ENCODE assay signal across 1 cellular context in genomic region chr15:58933311-58934113, GRCh38.
TF ChIP-seq lines count a peak whose summit lies in the region.

TSS of gene SLTM (minus strand) at chr15:58933679. CDS start at chr15:58933565, 114 bp downstream.

TF ChIP-seq in WTC11, 78 proteins besides CTCF, POLR2A, EP300 and RAD21 (continued from another document):
- TF ChIP-seq, protein P1, sequence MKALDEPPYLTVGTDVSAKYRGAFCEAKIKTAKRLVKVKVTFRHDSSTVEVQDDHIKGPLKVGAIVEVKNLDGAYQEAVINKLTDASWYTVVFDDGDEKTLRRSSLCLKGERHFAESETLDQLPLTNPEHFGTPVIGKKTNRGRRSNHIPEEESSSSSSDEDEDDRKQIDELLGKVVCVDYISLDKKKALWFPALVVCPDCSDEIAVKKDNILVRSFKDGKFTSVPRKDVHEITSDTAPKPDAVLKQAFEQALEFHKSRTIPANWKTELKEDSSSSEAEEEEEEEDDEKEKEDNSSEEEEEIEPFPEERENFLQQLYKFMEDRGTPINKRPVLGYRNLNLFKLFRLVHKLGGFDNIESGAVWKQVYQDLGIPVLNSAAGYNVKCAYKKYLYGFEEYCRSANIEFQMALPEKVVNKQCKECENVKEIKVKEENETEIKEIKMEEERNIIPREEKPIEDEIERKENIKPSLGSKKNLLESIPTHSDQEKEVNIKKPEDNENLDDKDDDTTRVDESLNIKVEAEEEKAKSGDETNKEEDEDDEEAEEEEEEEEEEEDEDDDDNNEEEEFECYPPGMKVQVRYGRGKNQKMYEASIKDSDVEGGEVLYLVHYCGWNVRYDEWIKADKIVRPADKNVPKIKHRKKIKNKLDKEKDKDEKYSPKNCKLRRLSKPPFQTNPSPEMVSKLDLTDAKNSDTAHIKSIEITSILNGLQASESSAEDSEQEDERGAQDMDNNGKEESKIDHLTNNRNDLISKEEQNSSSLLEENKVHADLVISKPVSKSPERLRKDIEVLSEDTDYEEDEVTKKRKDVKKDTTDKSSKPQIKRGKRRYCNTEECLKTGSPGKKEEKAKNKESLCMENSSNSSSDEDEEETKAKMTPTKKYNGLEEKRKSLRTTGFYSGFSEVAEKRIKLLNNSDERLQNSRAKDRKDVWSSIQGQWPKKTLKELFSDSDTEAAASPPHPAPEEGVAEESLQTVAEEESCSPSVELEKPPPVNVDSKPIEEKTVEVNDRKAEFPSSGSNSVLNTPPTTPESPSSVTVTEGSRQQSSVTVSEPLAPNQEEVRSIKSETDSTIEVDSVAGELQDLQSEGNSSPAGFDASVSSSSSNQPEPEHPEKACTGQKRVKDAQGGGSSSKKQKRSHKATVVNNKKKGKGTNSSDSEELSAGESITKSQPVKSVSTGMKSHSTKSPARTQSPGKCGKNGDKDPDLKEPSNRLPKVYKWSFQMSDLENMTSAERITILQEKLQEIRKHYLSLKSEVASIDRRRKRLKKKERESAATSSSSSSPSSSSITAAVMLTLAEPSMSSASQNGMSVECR (CRISPR knock-in tag; IDR thresholded peaks at IDR 0.05; ENCODE audit: borderline replicate concordance): peak; percentile 56; the same call in 1 of the 2 replicates
- TF ChIP-seq, protein P2, sequence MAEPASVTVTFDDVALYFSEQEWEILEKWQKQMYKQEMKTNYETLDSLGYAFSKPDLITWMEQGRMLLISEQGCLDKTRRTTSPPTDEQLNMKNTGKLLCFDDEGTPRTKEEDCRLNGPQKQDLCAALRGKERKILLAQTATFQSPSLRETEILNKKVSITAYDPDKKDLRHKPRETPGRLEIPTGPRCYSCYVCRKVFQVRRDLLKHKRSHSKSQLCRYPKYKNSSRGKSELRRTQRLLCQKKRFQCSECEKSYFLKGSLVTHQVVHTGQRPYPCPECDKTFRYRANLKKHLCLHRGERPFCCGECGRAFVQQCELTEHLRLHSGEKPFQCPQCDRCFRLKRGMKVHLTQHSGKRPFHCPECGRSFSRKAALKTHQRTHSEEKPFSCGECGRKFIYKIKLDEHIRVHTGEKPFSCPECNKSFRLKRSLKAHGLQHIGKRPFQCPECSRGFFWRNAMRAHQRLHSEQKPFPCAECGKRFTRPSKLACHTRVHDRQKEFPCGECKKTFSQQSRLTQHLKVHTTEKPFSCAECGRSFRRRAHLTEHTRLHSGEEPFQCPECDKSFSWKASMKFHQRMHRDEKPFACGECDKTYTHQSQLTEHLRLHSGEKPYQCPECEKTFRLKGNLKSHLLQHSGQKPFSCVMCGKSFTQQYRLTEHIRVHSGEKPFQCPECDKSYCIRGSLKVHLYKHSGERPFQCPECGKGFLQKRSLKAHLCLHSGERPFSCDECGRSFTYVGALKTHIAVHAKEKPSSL (CRISPR knock-in tag; conservative IDR thresholded peaks at IDR 0.05): no peak
- TF ChIP-seq, protein P3, sequence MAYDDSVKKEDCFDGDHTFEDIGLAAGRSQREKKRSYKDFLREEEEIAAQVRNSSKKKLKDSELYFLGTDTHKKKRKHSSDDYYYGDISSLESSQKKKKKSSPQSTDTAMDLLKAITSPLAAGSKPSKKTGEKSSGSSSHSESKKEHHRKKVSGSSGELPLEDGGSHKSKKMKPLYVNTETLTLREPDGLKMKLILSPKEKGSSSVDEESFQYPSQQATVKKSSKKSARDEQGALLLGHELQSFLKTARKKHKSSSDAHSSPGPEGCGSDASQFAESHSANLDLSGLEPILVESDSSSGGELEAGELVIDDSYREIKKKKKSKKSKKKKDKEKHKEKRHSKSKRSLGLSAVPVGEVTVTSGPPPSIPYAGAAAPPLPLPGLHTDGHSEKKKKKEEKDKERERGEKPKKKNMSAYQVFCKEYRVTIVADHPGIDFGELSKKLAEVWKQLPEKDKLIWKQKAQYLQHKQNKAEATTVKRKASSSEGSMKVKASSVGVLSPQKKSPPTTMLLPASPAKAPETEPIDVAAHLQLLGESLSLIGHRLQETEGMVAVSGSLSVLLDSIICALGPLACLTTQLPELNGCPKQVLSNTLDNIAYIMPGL (CRISPR knock-in tag; IDR thresholded peaks at IDR 0.05): peak; percentile 88
- TF ChIP-seq RORB (CRISPR knock-in tag; IDR thresholded peaks at IDR 0.05): no peak
- no peak for TF ChIP-seq PRDM15 (CRISPR knock-in tag; IDR thresholded peaks at IDR 0.05)
- no peak; the same call in 1 of the 2 replicates for TF ChIP-seq KAT7 (CRISPR knock-in tag; IDR thresholded peaks at IDR 0.05; ENCODE audit: borderline replicate concordance)
- no peak for TF ChIP-seq AFF4 (CRISPR knock-in tag; IDR thresholded peaks at IDR 0.05; ENCODE audit: borderline replicate concordance)
- TF ChIP-seq SMAD4 (CRISPR knock-in tag; IDR thresholded peaks at IDR 0.05): peak; percentile 28; the same call in 1 of the 2 replicates
- TF ChIP-seq, protein P4, sequence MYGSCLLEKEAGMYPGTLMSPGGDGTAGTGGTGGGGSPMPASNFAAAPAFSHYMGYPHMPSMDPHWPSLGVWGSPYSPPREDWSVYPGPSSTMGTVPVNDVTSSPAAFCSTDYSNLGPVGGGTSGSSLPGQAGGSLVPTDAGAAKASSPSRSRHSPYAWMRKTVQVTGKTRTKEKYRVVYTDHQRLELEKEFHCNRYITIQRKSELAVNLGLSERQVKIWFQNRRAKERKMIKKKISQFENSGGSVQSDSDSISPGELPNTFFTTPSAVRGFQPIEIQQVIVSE (CRISPR knock-in tag; IDR thresholded peaks at IDR 0.05; ENCODE audit: borderline replicate concordance): no peak
- 0 out of 2 replicates have a peak, but pooled peaks have one; percentile 64 for TF ChIP-seq NFATC4 (CRISPR knock-in tag; IDR thresholded peaks at IDR 0.05)
- no peak for TF ChIP-seq AR (CRISPR knock-in tag; IDR thresholded peaks at IDR 0.05)
- no peak for TF ChIP-seq MXD4 (CRISPR knock-in tag; IDR thresholded peaks at IDR 0.05; ENCODE audit: borderline replicate concordance)
- TF ChIP-seq ZMAT4 (CRISPR knock-in tag; IDR thresholded peaks at IDR 0.05): no peak
- TF ChIP-seq OVOL2 (CRISPR knock-in tag; IDR thresholded peaks at IDR 0.05; ENCODE audit: borderline replicate concordance): 0 out of 2 replicates have a peak, but pooled peaks have one; percentile 8
- no peak for TF ChIP-seq JAZF1 (CRISPR knock-in tag; IDR thresholded peaks at IDR 0.05)
- TF ChIP-seq ESRRA (CRISPR knock-in tag; IDR thresholded peaks at IDR 0.05; ENCODE audit: borderline replicate concordance): no peak
- TF ChIP-seq ETV6 (CRISPR knock-in tag; IDR thresholded peaks at IDR 0.05): peak; percentile 91
- no peak for TF ChIP-seq ATF3 (CRISPR knock-in tag; conservative IDR thresholded peaks at IDR 0.05)
- TF ChIP-seq TEAD4 (CRISPR knock-in tag; IDR thresholded peaks at IDR 0.05): 0 out of 2 replicates have a peak, but pooled peaks have one; percentile 62
- TF ChIP-seq, protein P5, sequence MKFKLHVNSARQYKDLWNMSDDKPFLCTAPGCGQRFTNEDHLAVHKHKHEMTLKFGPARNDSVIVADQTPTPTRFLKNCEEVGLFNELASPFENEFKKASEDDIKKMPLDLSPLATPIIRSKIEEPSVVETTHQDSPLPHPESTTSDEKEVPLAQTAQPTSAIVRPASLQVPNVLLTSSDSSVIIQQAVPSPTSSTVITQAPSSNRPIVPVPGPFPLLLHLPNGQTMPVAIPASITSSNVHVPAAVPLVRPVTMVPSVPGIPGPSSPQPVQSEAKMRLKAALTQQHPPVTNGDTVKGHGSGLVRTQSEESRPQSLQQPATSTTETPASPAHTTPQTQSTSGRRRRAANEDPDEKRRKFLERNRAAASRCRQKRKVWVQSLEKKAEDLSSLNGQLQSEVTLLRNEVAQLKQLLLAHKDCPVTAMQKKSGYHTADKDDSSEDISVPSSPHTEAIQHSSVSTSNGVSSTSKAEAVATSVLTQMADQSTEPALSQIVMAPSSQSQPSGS (CRISPR knock-in tag; IDR thresholded peaks at IDR 0.05; ENCODE audit: borderline replicate concordance, low read depth): no peak
- 0 out of 2 replicates have a peak, but pooled peaks have one; percentile 80 for TF ChIP-seq CBFB (CRISPR knock-in tag; IDR thresholded peaks at IDR 0.05; ENCODE audit: low read depth)
- peak; percentile 85; the same call in 1 of the 2 replicates for TF ChIP-seq TEAD1 (CRISPR knock-in tag; IDR thresholded peaks at IDR 0.05)
- TF ChIP-seq ZSCAN18 (CRISPR knock-in tag; IDR thresholded peaks at IDR 0.05): no peak
- peak; percentile 52; the same call in 1 of the 2 replicates for TF ChIP-seq ZBTB21 (CRISPR knock-in tag; IDR thresholded peaks at IDR 0.05; ENCODE audit: borderline replicate concordance)
- no peak for TF ChIP-seq NR1H2 (CRISPR knock-in tag; IDR thresholded peaks at IDR 0.05)
- 0 out of 2 replicates have a peak, but pooled peaks have one; percentile 29 for TF ChIP-seq ZNF138 (CRISPR knock-in tag; conservative IDR thresholded peaks at IDR 0.05)
